ENCODE assay signal across 23 cellular contexts in genomic region chr16:51989637-51990230, GRCh38.
"Had no signal": no experiment of that assay in that cellular context is flagged by ENCODE, and none has a peak within 500 bp of the region (broad histone marks: within the 10 kb centered on the region; RNA-seq: fewer than 3 reads in every experiment).

No MANE protein-coding gene starts in this region.

- ATAC-seq: esophagus mucosa; gastrocnemius medialis; heart right ventricle; left cardiac atrium; left ventricle myocardium superior; naive thymus-derived CD4-positive, alpha-beta T cell had no signal

- H3K9me3 Mint-ChIP-seq: endodermal cell had no signal

- H3K27ac Mint-ChIP-seq: endodermal cell; naive thymus-derived CD4-positive, alpha-beta T cell; nephron progenitor cell had no signal

- H3K27me3 ChIP-seq: colonic mucosa, gastrocnemius medialis, heart right ventricle, neutrophil, right atrium auricular region, sigmoid colon, stomach, transverse colon had no signal

- H3K4me3 ChIP-seq: colonic mucosa, gastrocnemius medialis, heart right ventricle, lung, right atrium auricular region, sigmoid colon, stomach, thoracic aorta, transverse colon had no signal

- H3K4me3 Mint-ChIP-seq: endodermal cell; naive thymus-derived CD4-positive, alpha-beta T cell; nephron progenitor cell had no signal

- H3K27me3 Mint-ChIP-seq: naive thymus-derived CD4-positive, alpha-beta T cell had no signal

- DNase-seq: colonic mucosa; dermis blood vessel endothelial cell; endodermal cell; gastrocnemius medialis; heart right ventricle; hypothalamus; islet precursor cell; left cardiac atrium; left ventricle myocardium superior; naive thymus-derived CD4-positive, alpha-beta T cell; nephron progenitor cell; sigmoid colon; small intestine; stimulated activated CD4-positive, alpha-beta T cell treated with anti-CD3 and anti-CD28 coated beads, Interleukin-12 subunit alpha, Interleukin-12 subunit beta, amount 100 ng/mL, for 4 hours; stimulated activated naive CD4-positive, alpha-beta T cell; stomach; substantia nigra; transverse colon had no signal

- H3K4me1 ChIP-seq: colonic mucosa, gastrocnemius medialis, heart right ventricle, right atrium auricular region, sigmoid colon, transverse colon had no signal

- H3K36me3 ChIP-seq: colonic mucosa, gastrocnemius medialis, heart right ventricle, neutrophil, right atrium auricular region, sigmoid colon, stomach, thoracic aorta, transverse colon had no signal

- H3K9me3 ChIP-seq: colonic mucosa, gastrocnemius medialis, neutrophil, right atrium auricular region, sigmoid colon, stomach, thoracic aorta, transverse colon had no signal

- H3K4me1 Mint-ChIP-seq: endodermal cell; naive thymus-derived CD4-positive, alpha-beta T cell had no signal

- H3K27ac ChIP-seq: colonic mucosa, gastrocnemius medialis, heart right ventricle, neutrophil, right atrium auricular region, sigmoid colon, stomach, thoracic aorta, transverse colon had no signal
